Comparison of ENCODE assay signal across 1 cellular context in the genomic region with DNA sequence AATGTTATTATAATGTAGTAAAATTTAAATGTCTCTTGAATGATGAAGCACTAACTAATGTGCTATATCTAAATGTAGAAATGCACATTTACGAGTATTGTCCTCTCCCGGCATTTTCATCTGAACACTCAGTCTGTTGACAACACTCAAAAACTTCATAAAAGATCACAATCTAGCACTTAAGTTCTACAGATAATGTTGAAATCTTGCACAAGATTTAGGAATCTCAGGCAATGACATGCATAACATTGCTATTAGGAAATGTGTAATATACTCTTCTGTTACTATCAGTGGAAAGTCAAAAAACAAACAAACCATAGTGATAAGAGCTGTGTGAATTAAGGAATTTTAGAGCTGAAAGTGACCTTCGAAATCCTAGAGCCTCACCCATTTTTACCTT.
TF ChIP-seq lines count a peak whose summit lies in the region.

No MANE protein-coding gene starts in this region.

TF ChIP-seq in SK-N-SH, 30 proteins besides CTCF, POLR2A, EP300 and RAD21 (continued from another document):
- TF ChIP-seq, protein P1, sequence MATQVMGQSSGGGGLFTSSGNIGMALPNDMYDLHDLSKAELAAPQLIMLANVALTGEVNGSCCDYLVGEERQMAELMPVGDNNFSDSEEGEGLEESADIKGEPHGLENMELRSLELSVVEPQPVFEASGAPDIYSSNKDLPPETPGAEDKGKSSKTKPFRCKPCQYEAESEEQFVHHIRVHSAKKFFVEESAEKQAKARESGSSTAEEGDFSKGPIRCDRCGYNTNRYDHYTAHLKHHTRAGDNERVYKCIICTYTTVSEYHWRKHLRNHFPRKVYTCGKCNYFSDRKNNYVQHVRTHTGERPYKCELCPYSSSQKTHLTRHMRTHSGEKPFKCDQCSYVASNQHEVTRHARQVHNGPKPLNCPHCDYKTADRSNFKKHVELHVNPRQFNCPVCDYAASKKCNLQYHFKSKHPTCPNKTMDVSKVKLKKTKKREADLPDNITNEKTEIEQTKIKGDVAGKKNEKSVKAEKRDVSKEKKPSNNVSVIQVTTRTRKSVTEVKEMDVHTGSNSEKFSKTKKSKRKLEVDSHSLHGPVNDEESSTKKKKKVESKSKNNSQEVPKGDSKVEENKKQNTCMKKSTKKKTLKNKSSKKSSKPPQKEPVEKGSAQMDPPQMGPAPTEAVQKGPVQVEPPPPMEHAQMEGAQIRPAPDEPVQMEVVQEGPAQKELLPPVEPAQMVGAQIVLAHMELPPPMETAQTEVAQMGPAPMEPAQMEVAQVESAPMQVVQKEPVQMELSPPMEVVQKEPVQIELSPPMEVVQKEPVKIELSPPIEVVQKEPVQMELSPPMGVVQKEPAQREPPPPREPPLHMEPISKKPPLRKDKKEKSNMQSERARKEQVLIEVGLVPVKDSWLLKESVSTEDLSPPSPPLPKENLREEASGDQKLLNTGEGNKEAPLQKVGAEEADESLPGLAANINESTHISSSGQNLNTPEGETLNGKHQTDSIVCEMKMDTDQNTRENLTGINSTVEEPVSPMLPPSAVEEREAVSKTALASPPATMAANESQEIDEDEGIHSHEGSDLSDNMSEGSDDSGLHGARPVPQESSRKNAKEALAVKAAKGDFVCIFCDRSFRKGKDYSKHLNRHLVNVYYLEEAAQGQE (IDR thresholded peaks at IDR 0.05; ENCODE audit: low read depth, low read length): no peak
- TF ChIP-seq CHD2 (IDR thresholded peaks at IDR 0.05; ENCODE audit: low read length, partially characterized antibody): no peak
TF ChIP-seq in SK-N-SH: peak in this region for 0.
